ENCODE assay signal across 9 cellular contexts in genomic region chr3:69385033-69385722, GRCh38. TPM values are rescaled to one million over a fixed set of nuclear protein-coding genes. Genes with fewer than 3 reads are reported as not detected.
DNase-seq lines count a peak whose midpoint lies in the region; ATAC-seq, FAIRE-seq and TF ChIP-seq lines count a peak whose summit lies in the region.
"Had no signal": no experiment of that assay in that cellular context is flagged by ENCODE, and none has a peak within 500 bp of the region (broad histone marks: within the 10 kb centered on the region; RNA-seq: fewer than 3 reads in every experiment).

No MANE protein-coding gene starts in this region.

- H2BK5ac ChIP-seq in H9 (ENCODE audit: insufficient read length, low read length) = no peak overlapping the region

- peaks cover 14 to 22% of the 10 kb centered on the region in 2 experiments for H3K4me1 Mint-ChIP-seq in H9
- peaks cover 4% of the 10 kb centered on the region for H3K4me1 Mint-ChIP-seq in activated naive CD8-positive, alpha-beta T cell treated with anti-CD3 and anti-CD28 coated beads for 36 hours

- H3K79me2 ChIP-seq in H9 (ENCODE audit: insufficient read depth, low read length) = no peaks in the 10 kb centered on the region

- no peak overlapping the region for H4K8ac ChIP-seq in H9 (replicated peaks; ENCODE audit: insufficient read length, low read depth, low read length)

- no peak overlapping the region for H2AK5ac ChIP-seq in H9 (ENCODE audit: insufficient read length, low read length)

- no peak overlapping the region for H2BK12ac ChIP-seq in H9 (ENCODE audit: insufficient read length, low read depth, low read length)

- no CpG with 5 or more reads among the region's 11 CpGs for WGBS in H9 (ENCODE audit: extremely low coverage, insufficient read length, low lambda C conversion rate)

- H3K56ac ChIP-seq in H9 (ENCODE audit: insufficient read length, low read depth, low read length) = no peak overlapping the region

- no peak overlapping the region for H2BK20ac ChIP-seq in H9 (ENCODE audit: low read depth, low read length, poor library complexity, severe bottlenecking)

- H3K4ac ChIP-seq in H9 (ENCODE audit: low read depth, low read length) = no peak overlapping the region

- no peak overlapping the region for H2BK120ac ChIP-seq in H9 (ENCODE audit: low read depth, low read length, poor library complexity, severe bottlenecking)

- H3K4me3 Mint-ChIP-seq in H9 = peak overlapping the region; percentile 58 to 83
- peak overlapping the region; percentile 65 for H3K4me3 Mint-ChIP-seq in activated naive CD8-positive, alpha-beta T cell treated with anti-CD3 and anti-CD28 coated beads for 36 hours

- H3K27me3 Mint-ChIP-seq in H9 (ENCODE audit: low read depth) = peaks cover 47% of the 10 kb centered on the region
- H3K27me3 Mint-ChIP-seq in activated naive CD8-positive, alpha-beta T cell treated with anti-CD3 and anti-CD28 coated beads for 36 hours = peaks cover 70% of the 10 kb centered on the region

- no peak overlapping the region for H4K5ac ChIP-seq in H9 (ENCODE audit: insufficient read length, low read depth, low read length)

- H3K9ac ChIP-seq in H9 (ENCODE audit: extremely low read depth, insufficient read length, low read length) (no peak overlapping the region), iPS-18a (ENCODE audit: low read length) (no peak overlapping the region), skeletal muscle tissue (ENCODE audit: low read depth in 1 of 3, low read length in 3 of 3) (peak overlapping the region; percentile 57 to 75 (median 67))

- H3K4me2 ChIP-seq in H9 (ENCODE audit: insufficient read depth, insufficient read length, low read length) = peak overlapping the region; percentile 81

- TF ChIP-seq CTCF in H9 (conservative IDR thresholded peaks at IDR 0.05) = no peak

- H4K91ac ChIP-seq in H9 (ENCODE audit: insufficient read length, low read depth, low read length) = no peak overlapping the region

- H4K20me1 ChIP-seq in H9 (ENCODE audit: control insufficient read depth, insufficient read depth, insufficient read length) = no peaks in the 10 kb centered on the region

- ATAC-seq in GM21360 (IDR thresholded peaks at IDR 0.05; ENCODE audit: unreplicated experiment) = no peak

- no peak overlapping the region for H3K14ac ChIP-seq in H9 (ENCODE audit: insufficient read depth, low read length)

- H3K9me3 ChIP-seq in H9 (ENCODE audit: control insufficient read depth, low read depth, low read length) (no peaks in the 10 kb centered on the region), iPS-18a (ENCODE audit: control insufficient read depth, low read depth, low read length) (no peaks in the 10 kb centered on the region), skeletal muscle tissue (ENCODE audit: control insufficient read depth in 3 of 3, low read length in 3 of 3) (no peaks in the 10 kb centered on the region)

- peaks cover 5% of the 10 kb centered on the region; the same call in 1 of the 2 replicates for H3K27me3 ChIP-seq in H9 (ENCODE audit: insufficient read depth, low read length)
- peaks cover 41% of the 10 kb centered on the region for H3K27me3 ChIP-seq in iPS-18a (ENCODE audit: control insufficient read depth, insufficient read depth, low read length)
- H3K27me3 ChIP-seq in skeletal muscle tissue (ENCODE audit: control insufficient read depth in 3 of 3, insufficient read depth in 3 of 3, low read length in 3 of 3) = peaks cover 0 to 17% (median 9%) of the 10 kb centered on the region in 3 donors

- H3K27ac ChIP-seq in H9 (ENCODE audit: insufficient read length, low read depth, low read length) (no peak overlapping the region), iPS-18a (ENCODE audit: low read length) (no peak overlapping the region), skeletal muscle tissue (ENCODE audit: low read depth, low read length) (peak overlapping the region; percentile 65)

- no peaks in the 10 kb centered on the region for H3K4me1 ChIP-seq in H9 (ENCODE audit: insufficient read depth, low read length)
- peaks cover 10% of the 10 kb centered on the region for H3K4me1 ChIP-seq in iPS-18a (ENCODE audit: control insufficient read depth, low read depth, low read length)
- H3K4me1 ChIP-seq in skeletal muscle tissue (ENCODE audit: control insufficient read depth in 3 of 3, insufficient read depth in 3 of 3, low read length in 3 of 3) = peaks cover 5 to 13% (median 10%) of the 10 kb centered on the region in 3 donors

- no peak overlapping the region for H3K23ac ChIP-seq in H9 (ENCODE audit: insufficient read length, low read depth, low read length)

- H3K36me3 ChIP-seq in iPS-18a (ENCODE audit: control insufficient read depth, low read depth, low read length) (no peaks in the 10 kb centered on the region), skeletal muscle tissue (ENCODE audit: control insufficient read depth in 3 of 3, insufficient read depth in 3 of 3, low read length in 3 of 3) (no peaks in the 10 kb centered on the region)

- no peak for FAIRE-seq in urothelium cell line (lab: Jason Lieb, UNC)

- H2BK15ac ChIP-seq in H9 (ENCODE audit: low read depth, low read length) = no peak overlapping the region

- H3K18ac ChIP-seq in H9 (ENCODE audit: insufficient read length, low read depth, low read length) = no peak overlapping the region

- no peaks in the 10 kb centered on the region for H3K9me3 Mint-ChIP-seq in H9
- H3K9me3 Mint-ChIP-seq in activated naive CD8-positive, alpha-beta T cell treated with anti-CD3 and anti-CD28 coated beads for 36 hours = no peaks in the 10 kb centered on the region

- no peak for DNase-seq in H9
- no peak for DNase-seq in activated naive CD8-positive, alpha-beta T cell treated with anti-CD3 and anti-CD28 coated beads for 36 hours
- DNase-seq in stimulated activated CD4-positive, alpha-beta T cell treated with anti-CD3 and anti-CD28 coated beads, Interleukin-4, amount 100 ng/mL, for 1 hour = no peak
- no peak for DNase-seq in cerebellar nuclear complex (lab: John Stamatoyannopoulos, UW)
- no peak for DNase-seq in urothelium cell line (ENCODE audit: low spot score)
- DNase-seq: SHP77 had no signal

- H3K79me1 ChIP-seq in H9 (ENCODE audit: insufficient read depth, low read depth, low read length, poor library complexity, severe bottlenecking) = no peaks in the 10 kb centered on the region

- H2AFZ ChIP-seq in H9 (ENCODE audit: low read length) = no peak overlapping the region

- H3K23me2 ChIP-seq in H9 (ENCODE audit: insufficient read length, low read depth, low read length, poor library complexity, severe bottlenecking) = peaks cover 14% of the 10 kb centered on the region

- H3K4me3 ChIP-seq in iPS-18a (ENCODE audit: low read length) (peak overlapping the region; percentile 59), skeletal muscle tissue (ENCODE audit: low read length in 3 of 3) (peak overlapping the region; percentile 61 to 83 (median 76))

- peak overlapping the region in 1 of 3 experiments; percentile 52; a peak in 1 of 7 replicates for H3K27ac Mint-ChIP-seq in H9
- no peak overlapping the region for H3K27ac Mint-ChIP-seq in activated naive CD8-positive, alpha-beta T cell treated with anti-CD3 and anti-CD28 coated beads for 36 hours

- no peak overlapping the region for H3T11ph ChIP-seq in H9 (ENCODE audit: low read length)

- H3K36me3 Mint-ChIP-seq in H9 (ENCODE audit: insufficient read depth in 1 of 3, low read depth in 3 of 3) = no peaks in the 10 kb centered on the region
- H3K36me3 Mint-ChIP-seq in activated naive CD8-positive, alpha-beta T cell treated with anti-CD3 and anti-CD28 coated beads for 36 hours = no peaks in the 10 kb centered on the region

RNA-seq across cellular contexts. Expression of gene FRMD4B, which starts 0.7 kb away (rescaled TPM):
- total RNA-seq in H9 (2021) (2.0 and 3.4 TPM in 2 replicates), skeletal muscle tissue (21.4 TPM)
- total RNA-seq in activated naive CD8-positive, alpha-beta T cell treated with anti-CD3 and anti-CD28 coated beads for 36 hours = 1 to 10 TPM; 6.1 to 7.1 TPM

Comparison
In these comparisons a context has a peak if more than half of its experiments do, and no peak if none do; other contexts are left out.
1. H3K9ac ChIP-seq: peak in skeletal muscle tissue (3 of 3); none in H9 (single experiment) and iPS-18a (single experiment).